Comparison of ENCODE assay signal across 10 cellular contexts in genomic region chr6:31579546-31580445, GRCh38. TPM values are rescaled to one million over a fixed set of nuclear protein-coding genes. Genes with fewer than 3 reads are reported as not detected.
DNase-seq lines count a peak whose midpoint lies in the region; ATAC-seq, FAIRE-seq and TF ChIP-seq lines count a peak whose summit lies in the region.
"Had no signal": no experiment of that assay in that cellular context is flagged by ENCODE, and none has a peak within 500 bp of the region (broad histone marks: within the 10 kb centered on the region; RNA-seq: fewer than 3 reads in every experiment).

No MANE protein-coding gene starts in this region.

- H3K36me3 Mint-ChIP-seq in Calu3 (ENCODE audit: insufficient read depth, unreplicated experiment) (peaks cover 13% of the 10 kb centered on the region), natural killer cell (no peaks in the 10 kb centered on the region)
- H3K36me3 Mint-ChIP-seq in activated naive CD8-positive, alpha-beta T cell treated with anti-CD3 and anti-CD28 coated beads, Interleukin-2, amount 10 ng/mL, durations not matched to agents 7 days and 5 days: peaks cover 61% of the 10 kb centered on the region

- intact Hi-C loops in Calu3 (cut with micrococcal nuclease; ENCODE audit: unreplicated experiment): no loop called here
- intact Hi-C loops in natural killer cell (cut with micrococcal nuclease): loop anchor here (2.0 to 5.0 kb wide), 2 partner anchors 19 to 87 kb away; no protein-coding TSS in a partner anchor

- H3K36me3 ChIP-seq in HUES64 (ENCODE audit: insufficient read depth, low read length): no peaks in the 10 kb centered on the region

- H3K4me3 ChIP-seq in HUES64 (ENCODE audit: low read length): peak overlapping the region; percentile 92

- peaks cover 15% of the 10 kb centered on the region for H3K4me1 ChIP-seq in HUES64 (ENCODE audit: insufficient read depth, low read length)

- CTCF ChIA-PET in Calu3 (lab: Charles Lee): interaction anchor here (1.4 to 2.3 kb wide), 4 partner anchors 18 to 82 kb away, joined by 3 to 34 read pairs (median 6); partner anchors contain the start of genes DDX39B and MICB

- TF ChIP-seq CTCF in Calu3 (IDR thresholded peaks at IDR 0.05; ENCODE audit: unreplicated experiment) (no peak), natural killer cell (IDR thresholded peaks at IDR 0.05) (no peak)

- WGBS in HUES64: 90% methylated on average over 7 of the region's 8 CpGs

- peaks cover 15% of the 10 kb centered on the region; the same call in 1 of the 2 replicates for H3K27me3 ChIP-seq in HUES64 (ENCODE audit: insufficient read depth, low read length)

- H3K9me3 Mint-ChIP-seq in Calu3 (ENCODE audit: low read depth, unreplicated experiment) (no peaks in the 10 kb centered on the region), natural killer cell (no peaks in the 10 kb centered on the region)
- no peaks in the 10 kb centered on the region for H3K9me3 Mint-ChIP-seq in activated naive CD8-positive, alpha-beta T cell treated with anti-CD3 and anti-CD28 coated beads, Interleukin-2, amount 10 ng/mL, durations not matched to agents 7 days and 5 days

- no peak for ATAC-seq in activated naive CD8-positive, alpha-beta T cell treated with anti-CD3 and anti-CD28 coated beads, Interleukin-2, amount 10 ng/mL, durations not matched to agents 7 days and 5 days (ENCODE audit: low read depth)
- ATAC-seq in natural killer cell: no peak
- no peak for ATAC-seq in GM21526 (IDR thresholded peaks at IDR 0.05; ENCODE audit: low FRiP score, unreplicated experiment)
- no peak for ATAC-seq in HG03280 (IDR thresholded peaks at IDR 0.05; ENCODE audit: unreplicated experiment)

- no TSS peak for BruUV-seq in Calu3 (replicated peaks; lab: Mats Ljungman, UMichigan)

- H3K9ac ChIP-seq in HUES64 (ENCODE audit: low read depth, low read length): no peak overlapping the region

- H3K27ac Mint-ChIP-seq in Calu3 (ENCODE audit: unreplicated experiment) (no peak overlapping the region), natural killer cell (peak overlapping the region; percentile 95 to 100)
- peak overlapping the region; percentile 99 for H3K27ac Mint-ChIP-seq in activated naive CD8-positive, alpha-beta T cell treated with anti-CD3 and anti-CD28 coated beads, Interleukin-2, amount 10 ng/mL, durations not matched to agents 7 days and 5 days

- H3K4me3 Mint-ChIP-seq in Calu3 (ENCODE audit: low read depth, unreplicated experiment) (peak overlapping the region; percentile 91), natural killer cell (peak overlapping the region; percentile 98)
- H3K4me3 Mint-ChIP-seq in activated naive CD8-positive, alpha-beta T cell treated with anti-CD3 and anti-CD28 coated beads, Interleukin-2, amount 10 ng/mL, durations not matched to agents 7 days and 5 days: peak overlapping the region; percentile 97

- H3K27me3 Mint-ChIP-seq in Calu3 (ENCODE audit: unreplicated experiment) (peaks cover 44% of the 10 kb centered on the region), natural killer cell (ENCODE audit: low read depth in 2 of 2) (no peaks in the 10 kb centered on the region)
- H3K27me3 Mint-ChIP-seq in activated naive CD8-positive, alpha-beta T cell treated with anti-CD3 and anti-CD28 coated beads, Interleukin-2, amount 10 ng/mL, durations not matched to agents 7 days and 5 days: no peaks in the 10 kb centered on the region

- POLR2A ChIA-PET in activated naive CD8-positive, alpha-beta T cell treated with anti-CD3 and anti-CD28 coated beads, Interleukin-2, amount 10 ng/mL, durations not matched to agents 7 days and 5 days (lab: Charles Lee): interaction anchor here (0.9 to 16.0 kb wide), 11 partner anchors 7 to 235 kb away, joined by 3 to 481 read pairs (median 13); partner anchors contain the start of genes ATP6V1G2, DDX39B, HSPA1A and HSPA1L

- H3K27ac ChIP-seq in HUES64 (ENCODE audit: low read depth, low read length): no peak overlapping the region

- DNase-seq in Calu3: no peak
- no peak for DNase-seq in activated naive CD8-positive, alpha-beta T cell treated with anti-CD3 and anti-CD28 coated beads, Interleukin-2, amount 10 ng/mL, durations not matched to agents 7 days and 5 days
- no peak for DNase-seq in natural killer cell
- DNase-seq in urothelium cell line (ENCODE audit: low spot score): no peak
- no peak for DNase-seq in NCI-H748 treated with DMSO at 0.1 percent for 48 hours (lab: John Stamatoyannopoulos, UW)

- no peak for FAIRE-seq in urothelium cell line (lab: Jason Lieb, UNC)

- H3K4me1 Mint-ChIP-seq in Calu3 (ENCODE audit: low read depth, unreplicated experiment): peaks cover 26% of the 10 kb centered on the region
- H3K4me1 Mint-ChIP-seq in activated naive CD8-positive, alpha-beta T cell treated with anti-CD3 and anti-CD28 coated beads, Interleukin-2, amount 10 ng/mL, durations not matched to agents 7 days and 5 days: peaks cover 68% of the 10 kb centered on the region
- H3K4me1 Mint-ChIP-seq in natural killer cell: peaks cover 73 to 79% of the 10 kb centered on the region in 2 donors

- no peaks in the 10 kb centered on the region for H3K9me3 ChIP-seq in HUES64 (ENCODE audit: insufficient read depth, low read depth, low read length)

RNA-seq across cellular contexts. Expression of gene LTB, which starts 2.4 kb away (rescaled TPM):
- 0.44 and 1.4 TPM in 2 replicates for total RNA-seq in Calu3 (2022)
- not detected for polyA plus RNA-seq in HUES64 (2013, experiment 1 of 2)
- polyA plus RNA-seq in HUES64 (2013, experiment 2 of 2): not detected
- 100 to 1,000 TPM; 426 to 431 TPM for total RNA-seq in activated naive CD8-positive, alpha-beta T cell treated with anti-CD3 and anti-CD28 coated beads, Interleukin-2, amount 10 ng/mL, durations not matched to agents 7 days and 5 days
- total RNA-seq in natural killer cell: 10 to 100 TPM; 17.7 to 42.1 (median 32.6) TPM
- total RNA-seq: HT1080 had no signal

RNA-seq across cellular contexts. Expression of gene TNF, which starts 4.4 kb away (rescaled TPM):
- total RNA-seq in Calu3 (2022): 0.22 and 0.68 TPM in 2 replicates
- polyA plus RNA-seq in HUES64 (2013, experiment 1 of 2): not detected
- polyA plus RNA-seq in HUES64 (2013, experiment 2 of 2): not detected
- 10 to 100 TPM; 18.5 to 18.6 TPM for total RNA-seq in activated naive CD8-positive, alpha-beta T cell treated with anti-CD3 and anti-CD28 coated beads, Interleukin-2, amount 10 ng/mL, durations not matched to agents 7 days and 5 days
- total RNA-seq in natural killer cell: 10 to 100 TPM; 24.2 to 60.8 (median 46.9) TPM
- total RNA-seq: HT1080 had no signal

RNA-seq across cellular contexts. Expression of gene LST1, which starts 6.3 kb away (rescaled TPM):
- total RNA-seq in Calu3 (2022) (0.94 TPM in 1 of 2 replicates, not detected in the other), natural killer cell (100 to 1,000 TPM in 1 of 3 donors, 10 to 100 TPM in 2; 25.4 to 120 (median 50.5) TPM)
- not detected for polyA plus RNA-seq in HUES64 (2013, experiment 1 of 2)
- polyA plus RNA-seq in HUES64 (2013, experiment 2 of 2): not detected
- 100 to 1,000 TPM in 1 of 2 experiments, 10 to 100 TPM in 1; 91.8 to 105 TPM for total RNA-seq in activated naive CD8-positive, alpha-beta T cell treated with anti-CD3 and anti-CD28 coated beads, Interleukin-2, amount 10 ng/mL, durations not matched to agents 7 days and 5 days
- total RNA-seq: HT1080 had no signal

RNA-seq across cellular contexts. Expression of gene LTA, which starts 7.7 kb away (rescaled TPM):
- not detected in 2 replicates for total RNA-seq in Calu3 (2022)
- polyA plus RNA-seq in HUES64 (2013, experiment 1 of 2): not detected
- not detected for polyA plus RNA-seq in HUES64 (2013, experiment 2 of 2)
- total RNA-seq in activated naive CD8-positive, alpha-beta T cell treated with anti-CD3 and anti-CD28 coated beads, Interleukin-2, amount 10 ng/mL, durations not matched to agents 7 days and 5 days: 10 to 100 TPM; 15.2 to 16.7 TPM
- total RNA-seq in natural killer cell: 10 to 100 TPM in 1 of 3 donors, 1 to 10 TPM in 2; 7.6 to 13.1 (median 8.7) TPM
- total RNA-seq: HT1080, left cardiac atrium had no signal

RNA-seq across cellular contexts. Expression of gene NCR3, which starts 13.0 kb away (rescaled TPM):
- not detected in 2 replicates for total RNA-seq in Calu3 (2022)
- not detected for polyA plus RNA-seq in HUES64 (2013, experiment 1 of 2)
- not detected for polyA plus RNA-seq in HUES64 (2013, experiment 2 of 2)
- total RNA-seq in activated naive CD8-positive, alpha-beta T cell treated with anti-CD3 and anti-CD28 coated beads, Interleukin-2, amount 10 ng/mL, durations not matched to agents 7 days and 5 days: 10 to 100 TPM; 69.7 to 70.0 TPM
- total RNA-seq in natural killer cell: 100 to 1,000 TPM; 120 to 173 (median 137) TPM
- total RNA-seq: HT1080 had no signal

Comparison
In these comparisons a context has a peak if more than half of its experiments do, and no peak if none do; other contexts are left out.
1. RNA of gene LTB, which starts 2.4 kb away (total RNA-seq): 426 to 431 TPM in activated naive CD8-positive, alpha-beta T cell treated with anti-CD3 and anti-CD28 coated beads, Interleukin-2, amount 10 ng/mL, durations not matched to agents 7 days and 5 days; 17.7 to 42.1 TPM in natural killer cell and 0.44 to 1.4 TPM in Calu3; every median in the first group is over 4 times any median in the second.
2. RNA of gene TNF, which starts 4.4 kb away (total RNA-seq): 24.2 to 60.8 TPM in natural killer cell and 18.5 to 18.6 TPM in activated naive CD8-positive, alpha-beta T cell treated with anti-CD3 and anti-CD28 coated beads, Interleukin-2, amount 10 ng/mL, durations not matched to agents 7 days and 5 days; 0.22 to 0.68 TPM in Calu3; every median in the first group is over 10 times any median in the second.
3. RNA of gene LST1, which starts 6.3 kb away (total RNA-seq): 91.8 to 105 TPM in activated naive CD8-positive, alpha-beta T cell treated with anti-CD3 and anti-CD28 coated beads, Interleukin-2, amount 10 ng/mL, durations not matched to agents 7 days and 5 days and 25.4 to 120 TPM in natural killer cell; 0.94 TPM in Calu3; every median in the first group is over 10 times any median in the second.
4. Peak in every context shown above with its lines, with median percentiles within 50 percentile points of each other: H3K4me3 Mint-ChIP-seq.